8 cellular contexts compared by ENCODE assay signal in genomic region chr16:19068237-19068815, GRCh38. TPM values are rescaled to one million over a fixed set of nuclear protein-coding genes. Genes with fewer than 3 reads are reported as not detected.
A peak's percentile ranks its signal among the peaks of the same experiment; 100 is the strongest.
DNase-seq lines count a peak whose midpoint lies in the region; ATAC-seq, FAIRE-seq and TF ChIP-seq lines count a peak whose summit lies in the region.

No MANE protein-coding gene starts in this region.

- H3K4me1 Mint-ChIP-seq in CD4-positive, alpha-beta memory T cell, result peaks cover 3 to 24% (median 14%) of the 10 kb centered on the region in 4 donors
- H3K4me1 Mint-ChIP-seq in osteocyte (ENCODE audit: unreplicated experiment), result peaks cover 25% of the 10 kb centered on the region

- no peak for FAIRE-seq in endothelial cell of umbilical vein (lab: Jason Lieb, UNC)

- peak overlapping the region; percentile 96 for H3K9ac ChIP-seq in endothelial cell of umbilical vein (replicated peaks; ENCODE audit: extremely low read depth, insufficient read depth, low read length)

- no peaks in the 10 kb centered on the region for H3K9me2 ChIP-seq in OCI-LY7 (ENCODE audit: insufficient read depth, low read length)

- peaks cover under 1% of the 10 kb centered on the region for H3K36me3 ChIP-seq in CD4-positive, alpha-beta memory T cell (ENCODE audit: insufficient read depth, low read length)
- H3K36me3 ChIP-seq in OCI-LY7 (ENCODE audit: insufficient read depth, low read length) (peaks cover 12% of the 10 kb centered on the region; the same call in 1 of the 2 replicates), endothelial cell of umbilical vein (ENCODE audit: control insufficient read depth in 2 of 2, extremely low read depth in 1 of 2, insufficient read depth in 2 of 2, low read length in 2 of 2) (peaks cover 0 to under 1% of the 10 kb centered on the region in 2 experiments)

- H3K4me3 ChIP-seq in CD4-positive, alpha-beta memory T cell (ENCODE audit: low read length in 2 of 2), result peak overlapping the region; percentile 79 to 99
- H3K4me3 ChIP-seq in OCI-LY7 (ENCODE audit: low read depth, low read length, poor library complexity, severe bottlenecking), result peak overlapping the region; percentile 83
- H3K4me3 ChIP-seq in endothelial cell of umbilical vein (replicated peaks in 1 of 3; ENCODE audit: insufficient read depth in 1 of 3, low read depth in 1 of 3, low read length in 3 of 3), result peak overlapping the region; percentile 46 to 85 (median 57)

- CTCF ChIA-PET in CD4-positive, alpha-beta memory T cell (lab: Charles Lee; ENCODE audit: partially characterized antibody), result interaction anchor here (1.2 kb wide), 2 partner anchors 267 to 487 kb away, joined by 5 to 6 read pairs; partner anchors contain the start of genes ARL6IP1 and VPS35L
- CTCF ChIA-PET in OCI-LY7 (lab: Charles Lee; ENCODE audit: unreplicated experiment), result no interaction called here
- CTCF ChIA-PET in endothelial cell of umbilical vein (lab: Charles Lee), result interaction anchor here (2.0 to 7.8 kb wide), 2 partner anchors 84 to 434 kb away, joined by 4 to 132 read pairs; partner anchors contain the start of gene TMC7

- POLR2A ChIA-PET in CD4-positive, alpha-beta memory T cell (lab: Charles Lee; ENCODE audit: partially characterized antibody), result interaction anchor here (0.7 to 2.1 kb wide), 6 partner anchors 11 to 1844 kb away, joined by 3 to 17 read pairs (median 4); partner anchors contain the start of genes ARL6IP1, ERI2, REXO5 and VPS35L
- POLR2A ChIA-PET in OCI-LY7 (lab: Charles Lee), result interaction anchor here (0.6 to 1.0 kb wide), 5 partner anchors 10 to 1782 kb away, joined by 3 to 5 read pairs (median 4); no protein-coding TSS in a partner anchor
- POLR2A ChIA-PET in endothelial cell of umbilical vein (lab: Charles Lee), result interaction anchor here (0.7 kb wide), 1 partner anchor 97 kb away, joined by 7 read pairs; no protein-coding TSS in a partner anchor

- peak overlapping the region; percentile 95 for H2AFZ ChIP-seq in OCI-LY7 (ENCODE audit: low read length)
- peak overlapping the region; percentile 12 for H2AFZ ChIP-seq in endothelial cell of umbilical vein (ENCODE audit: low read depth, low read length)

- no peaks in the 10 kb centered on the region for H3K27me3 ChIP-seq in CD4-positive, alpha-beta memory T cell (ENCODE audit: insufficient read depth, low read length)
- H3K27me3 ChIP-seq in endothelial cell of umbilical vein (ENCODE audit: control insufficient read depth in 2 of 2, insufficient read depth in 2 of 2, low read length in 2 of 2), result no peaks in the 10 kb centered on the region

- H3K27ac ChIP-seq in CD4-positive, alpha-beta memory T cell (ENCODE audit: low read depth, low read length), result peak overlapping the region; percentile 100
- H3K27ac ChIP-seq in OCI-LY7 (ENCODE audit: low read depth, low read length, poor library complexity, severe bottlenecking) (peak overlapping the region; percentile 87), endothelial cell of umbilical vein (ENCODE audit: insufficient read depth, low read depth, low read length) (peak overlapping the region; percentile 93)

- no peaks in the 10 kb centered on the region for H3K9me1 ChIP-seq in endothelial cell of umbilical vein (replicated peaks; ENCODE audit: control insufficient read depth, extremely low read depth, insufficient read depth, low read length)

- H3K79me2 ChIP-seq in OCI-LY7 (ENCODE audit: insufficient read depth, low read depth, low read length), result peaks cover 10% of the 10 kb centered on the region; the same call in 1 of the 2 replicates
- H3K79me2 ChIP-seq in endothelial cell of umbilical vein (ENCODE audit: control insufficient read depth, insufficient read depth, low read length), result no peaks in the 10 kb centered on the region

- intact Hi-C loops in CD4-positive, alpha-beta memory T cell (cut with micrococcal nuclease), result loop anchor here (5.0 to 10.0 kb wide), 2 partner anchors 101 to 1704 kb away; no protein-coding TSS in a partner anchor
- intact Hi-C loops in OCI-LY7 (cut with micrococcal nuclease; ENCODE audit: unreplicated experiment) (loop anchor here (5.0 kb wide), 2 partner anchors 281 to 454 kb away; partner anchors contain the start of genes CCP110 and GDE1), endothelial cell of umbilical vein (cut with micrococcal nuclease) (loop anchor here (5.0 kb wide), 2 partner anchors 141 to 454 kb away; partner anchors contain the start of genes CCP110, GDE1 and SMG1)

- no peak for TF ChIP-seq CTCF in OCI-LY7 (conservative IDR thresholded peaks at IDR 0.05; ENCODE audit: low read length)
- no peak for TF ChIP-seq CTCF in endothelial cell of umbilical vein (IDR thresholded peaks at IDR 0.05; ENCODE audit: extremely low read depth in 1 of 2, insufficient read depth in 1 of 2, low read depth in 1 of 2, low read length in 2 of 2)
- no peak for TF ChIP-seq CTCF in osteocyte (IDR thresholded peaks at IDR 0.05)

- H3K4me3 Mint-ChIP-seq in CD4-positive, alpha-beta memory T cell, result peak overlapping the region; percentile 92 to 96 (median 94)
- H3K4me3 Mint-ChIP-seq in osteocyte (ENCODE audit: unreplicated experiment), result peak overlapping the region; percentile 95

- H3K27ac Mint-ChIP-seq in CD4-positive, alpha-beta memory T cell, result peak overlapping the region; percentile 93 to 99 (median 99)
- H3K27ac Mint-ChIP-seq in osteocyte (ENCODE audit: unreplicated experiment), result peak overlapping the region; percentile 96

- peaks cover 0 to 3% (median 0%) of the 10 kb centered on the region in 8 donors for H3K9me3 Mint-ChIP-seq in CD4-positive, alpha-beta memory T cell
- no peaks in the 10 kb centered on the region for H3K9me3 Mint-ChIP-seq in osteocyte (ENCODE audit: unreplicated experiment)

- no peaks in the 10 kb centered on the region for H3K9me3 ChIP-seq in CD4-positive, alpha-beta memory T cell (ENCODE audit: control insufficient read depth in 1 of 2, low read length in 2 of 2)
- H3K9me3 ChIP-seq in OCI-LY7 (ENCODE audit: low read length), result no peaks in the 10 kb centered on the region
- no peaks in the 10 kb centered on the region for H3K9me3 ChIP-seq in endothelial cell of umbilical vein (replicated peaks; ENCODE audit: control insufficient read depth, insufficient read depth, low read length)

- DNase-seq in CD4-positive, alpha-beta memory T cell, result no peak
- DNase-seq in OCI-LY7 (ENCODE audit: low spot score), result peak; percentile 21
- no peak for DNase-seq in endothelial cell of umbilical vein (ENCODE audit: low read depth, low spot score)
- DNase-seq in osteocyte (ENCODE audit: extremely low spot score, unreplicated experiment), result no peak
- no peak for DNase-seq in hippocampal formation (lab: John Stamatoyannopoulos, UW)
- DNase-seq in NCI-H748 treated with DMSO at 0.1 percent for 48 hours (lab: John Stamatoyannopoulos, UW), result no peak

- ATAC-seq in HG03460 (IDR thresholded peaks at IDR 0.05; ENCODE audit: unreplicated experiment) (no peak), HG03439 (IDR thresholded peaks at IDR 0.05; ENCODE audit: unreplicated experiment) (no peak)

- peaks cover 3 to 11% of the 10 kb centered on the region in 2 donors for H3K36me3 Mint-ChIP-seq in CD4-positive, alpha-beta memory T cell
- peaks cover 2% of the 10 kb centered on the region for H3K36me3 Mint-ChIP-seq in osteocyte (ENCODE audit: unreplicated experiment)

- no peak for TF ChIP-seq POLR2A in endothelial cell of umbilical vein (IDR thresholded peaks at IDR 0.05; ENCODE audit: low read depth, low read length)

- peaks cover 0 to 6% of the 10 kb centered on the region in 2 donors for H3K27me3 Mint-ChIP-seq in CD4-positive, alpha-beta memory T cell
- no peaks in the 10 kb centered on the region for H3K27me3 Mint-ChIP-seq in osteocyte (ENCODE audit: unreplicated experiment)

- peak overlapping the region; percentile 75 for H3K4me2 ChIP-seq in OCI-LY7 (ENCODE audit: low read length)
- H3K4me2 ChIP-seq in endothelial cell of umbilical vein (ENCODE audit: insufficient read depth, low read length), result peak overlapping the region; percentile 83

- dilution Hi-C loops in endothelial cell of umbilical vein (cut with MboI; ENCODE audit: extremely low pct_ligation_motif_present, low sequenced_read_pairs), result no loop called here

- H3K4me1 ChIP-seq in CD4-positive, alpha-beta memory T cell (ENCODE audit: insufficient read depth, low read length), result peaks cover 9% of the 10 kb centered on the region
- H3K4me1 ChIP-seq in OCI-LY7 (ENCODE audit: insufficient read depth, low read length, poor library complexity, severe bottlenecking) (peaks cover 8% of the 10 kb centered on the region), endothelial cell of umbilical vein (ENCODE audit: control insufficient read depth, extremely low read depth, insufficient read depth, low read length) (peaks cover 7% of the 10 kb centered on the region)

- no peaks in the 10 kb centered on the region for H4K20me1 ChIP-seq in OCI-LY7 (ENCODE audit: insufficient read depth, low read length)
- H4K20me1 ChIP-seq in endothelial cell of umbilical vein (replicated peaks; ENCODE audit: control insufficient read depth, extremely low read depth, insufficient read depth, low read length), result no peaks in the 10 kb centered on the region

- BruUV-seq in OCI-LY7 (replicated peaks; lab: Mats Ljungman, UMichigan) (no TSS peak), endothelial cell of umbilical vein (replicated peaks; lab: Mats Ljungman, UMichigan) (no TSS peak)

RNA-seq across cellular contexts. Expression of gene COQ7, which starts 0.9 kb away (rescaled TPM):
- 10 to 100 TPM; 16.2 to 19.2 TPM for total RNA-seq in CD4-positive, alpha-beta memory T cell
- 10 to 100 TPM; 12.8 to 17.8 TPM for polyA plus RNA-seq in CD4-positive, alpha-beta memory T cell
- total RNA-seq in OCI-LY7 (2014; rRNA removed; shearing (Covaris generic)), result 19.9 and 22.2 TPM in 2 replicates
- 21.6 and 27.3 TPM in 2 replicates for total RNA-seq in OCI-LY7 (2022)
- total RNA-seq in endothelial cell of umbilical vein, result 22.1 and 24.2 TPM in 2 replicates
- 11.1 and 12.9 TPM in 2 replicates for polyA plus RNA-seq in endothelial cell of umbilical vein
- polyA plus RNA-seq in endothelial cell of umbilical vein (2011; cell fraction: cytosol; rRNA removed), result 18.0 and 23.7 TPM in 2 replicates
- polyA plus RNA-seq in endothelial cell of umbilical vein (2011; cell fraction: nucleus; rRNA removed), result 16.6 and 19.3 TPM in 2 replicates
- polyA plus RNA-seq in endothelial cell of umbilical vein (2012), result 13.7 and 15.5 TPM in 2 replicates
- polyA minus RNA-seq in endothelial cell of umbilical vein, result 15.0 and 18.4 TPM in 2 replicates
- 17.8 TPM for polyA minus RNA-seq in endothelial cell of umbilical vein (2011; cell fraction: cytosol; rRNA and poly(A)+ RNA removed)
- 17.6 and 24.2 TPM in 2 replicates for polyA minus RNA-seq in endothelial cell of umbilical vein (2011; cell fraction: nucleus; rRNA and poly(A)+ RNA removed)
- 27.1 and 31.6 TPM in 2 replicates for total RNA-seq in osteocyte

RNA-seq across cellular contexts. Expression of gene ITPRIPL2, which starts 45.4 kb away (rescaled TPM):
- total RNA-seq in CD4-positive, alpha-beta memory T cell, result 1 to 10 TPM; 1.4 to 2.2 TPM
- polyA plus RNA-seq in CD4-positive, alpha-beta memory T cell, result under 1 TPM; 0.34 to 0.47 TPM
- 0.03 TPM in 1 of 2 replicates, not detected in the other for total RNA-seq in OCI-LY7 (2014; rRNA removed; shearing (Covaris generic))
- total RNA-seq in OCI-LY7 (2022), result not detected in 2 replicates
- 40.8 and 43.2 TPM in 2 replicates for total RNA-seq in endothelial cell of umbilical vein
- 10.9 and 12.0 TPM in 2 replicates for polyA plus RNA-seq in endothelial cell of umbilical vein
- polyA plus RNA-seq in endothelial cell of umbilical vein (2011; cell fraction: cytosol; rRNA removed), result 7.2 and 8.5 TPM in 2 replicates
- 9.0 and 10.3 TPM in 2 replicates for polyA plus RNA-seq in endothelial cell of umbilical vein (2011; cell fraction: nucleus; rRNA removed)
- 11.4 and 11.9 TPM in 2 replicates for polyA plus RNA-seq in endothelial cell of umbilical vein (2012)
- 18.0 and 20.2 TPM in 2 replicates for polyA minus RNA-seq in endothelial cell of umbilical vein
- polyA minus RNA-seq in endothelial cell of umbilical vein (2011; cell fraction: cytosol; rRNA and poly(A)+ RNA removed), result 34.2 TPM
- polyA minus RNA-seq in endothelial cell of umbilical vein (2011; cell fraction: nucleus; rRNA and poly(A)+ RNA removed), result 15.6 and 27.4 TPM in 2 replicates
- total RNA-seq in osteocyte, result 56.1 and 57.9 TPM in 2 replicates

Comparison
In these comparisons a context has a peak if more than half of its experiments do, and no peak if none do; other contexts are left out.
1. RNA of gene ITPRIPL2, which starts 45.4 kb away (total RNA-seq): 56.1 to 57.9 TPM in osteocyte and 40.8 to 43.2 TPM in endothelial cell of umbilical vein; 1.4 to 2.2 TPM in CD4-positive, alpha-beta memory T cell and 0.03 TPM in OCI-LY7; every median in the first group is over 10 times any median in the second.
2. Peak in every context shown above with its lines, with median percentiles within 50 percentile points of each other: H3K27ac ChIP-seq and H3K4me3 ChIP-seq.